9 cellular contexts compared by ENCODE assay signal in genomic region chr17:3916013-3916696, GRCh38.
A peak's percentile ranks its signal among the peaks of the same experiment; 100 is the strongest.
DNase-seq lines count a peak whose midpoint lies in the region; ATAC-seq and TF ChIP-seq lines count a peak whose summit lies in the region.
"Had no signal": no experiment of that assay in that cellular context is flagged by ENCODE, and none has a peak within 500 bp of the region (broad histone marks: within the 10 kb centered on the region; RNA-seq: fewer than 3 reads in every experiment).

P2RX1 (minus strand) TSS chr17:3916465; CDS start chr17:3916225, 240 bp downstream.

- DNase-seq in DND-41 (peak; percentile 73), NOMO-1 (lab: John Stamatoyannopoulos, UW; ENCODE audit: unreplicated experiment in 2 of 2) (peak; percentile 90 to 97), amniotic epithelial cell (ENCODE audit: low read depth) (peak; percentile 42), NCI-H446 treated with DMSO at 0.1 percent for 48 hours (lab: John Stamatoyannopoulos, UW) (no peak)
- DNase-seq: hippocampal formation had no signal

- ATAC-seq in DND-41 (ENCODE audit: insufficient read depth, low read depth) (peak; percentile 63), GM18861 (IDR thresholded peaks at IDR 0.05; ENCODE audit: unreplicated experiment) (no peak), HG02885 (IDR thresholded peaks at IDR 0.05; ENCODE audit: poor library complexity, unreplicated experiment) (no peak), GM21367 (IDR thresholded peaks at IDR 0.05; ENCODE audit: unreplicated experiment) (no peak)

- no peak within 1 kb of the TSS for H3K4me2 ChIP-seq in DND-41 (ENCODE audit: insufficient read depth, low read length)

- H3K27me3 ChIP-seq in DND-41 (ENCODE audit: insufficient read depth, low read length, poor library complexity): no peaks in the 10 kb centered on the region
- no peaks in the 10 kb centered on the region for H3K27me3 ChIP-seq in neutrophil

- H3K9me3 ChIP-seq in DND-41 (ENCODE audit: insufficient read depth, low read length, severe bottlenecking): no peaks in the 10 kb centered on the region
- H3K9me3 ChIP-seq in neutrophil: no peaks in the 10 kb centered on the region

- peaks cover 34% of the 10 kb centered on the region for H3K4me1 ChIP-seq in DND-41 (ENCODE audit: insufficient read depth, low read length)
- H3K4me1 ChIP-seq in neutrophil (ENCODE audit: control insufficient read depth in 1 of 2, insufficient read depth in 1 of 2, low read depth in 1 of 2, low read length in 1 of 2): peaks cover 61 to 69% of the 10 kb centered on the region in 2 experiments

- no peak for TF ChIP-seq CTCF in DND-41 (IDR thresholded peaks at IDR 0.05; ENCODE audit: borderline replicate concordance, extremely low read depth, low read length, poor library complexity, severe bottlenecking)
- no peak for TF ChIP-seq CTCF in neutrophil (IDR thresholded peaks at IDR 0.05)

- H3K9ac ChIP-seq in DND-41 (ENCODE audit: low read depth, low read length): no peak within 1 kb of the TSS

- H2AFZ ChIP-seq in DND-41 (ENCODE audit: low read depth, low read length): no peak within 1 kb of the TSS

- no peak within 1 kb of the TSS for H3K4me3 ChIP-seq in DND-41 (ENCODE audit: low read depth in 1 of 2, low read length in 2 of 2)
- H3K4me3 ChIP-seq in neutrophil (ENCODE audit: low read depth in 1 of 2, low read length in 1 of 2): peak within 1 kb of the TSS; percentile 93 to 99

- H3K36me3 ChIP-seq in DND-41 (ENCODE audit: insufficient read depth, low read length) (no peaks in the 10 kb centered on the region), neutrophil (peaks cover 14% of the 10 kb centered on the region)

- H4K20me1 ChIP-seq in DND-41 (ENCODE audit: insufficient read depth, low read length): no peaks in the 10 kb centered on the region

- H3K79me2 ChIP-seq in DND-41 (ENCODE audit: insufficient read depth, low read length): no peaks in the 10 kb centered on the region

- H3K27ac ChIP-seq in DND-41 (ENCODE audit: low read length) (no peak within 1 kb of the TSS; the same call in 1 of the 2 replicates), neutrophil (peak within 1 kb of the TSS; percentile 99)

Comparison
In these comparisons a context has a peak if more than half of its experiments do, and no peak if none do; other contexts are left out.
1. H3K4me3 ChIP-seq: peak in neutrophil (2 of 2); none in DND-41 (0 of 2).